21 cellular contexts compared by ENCODE assay signal in genomic region chr7:44275146-44275545, GRCh38. TPM values are rescaled to one million over a fixed set of nuclear protein-coding genes. Genes with fewer than 3 reads are reported as not detected.
DNase-seq lines count a peak whose midpoint lies in the region; ATAC-seq and TF ChIP-seq lines count a peak whose summit lies in the region.
"Had no signal": no experiment of that assay in that cellular context is flagged by ENCODE, and none has a peak within 500 bp of the region (broad histone marks: within the 10 kb centered on the region; RNA-seq: fewer than 3 reads in every experiment).

No MANE protein-coding gene starts in this region.

- H3K27me3 ChIP-seq in heart left ventricle: no peaks in the 10 kb centered on the region
- H3K27me3 ChIP-seq: BE2C had no signal

- no peak overlapping the region for H3K4me3 ChIP-seq in heart left ventricle
- H3K4me3 ChIP-seq: GM12878, PC-9 had no signal

- no peak overlapping the region for H3K27ac ChIP-seq in heart left ventricle
- H3K27ac ChIP-seq: PC-9 had no signal

- intact Hi-C loops in heart left ventricle (cut with DNase I): loop anchor here in 1 of 10 donors (5.0 kb wide), 1 partner anchor 52 kb away; the partner anchor contains the start of gene CAMK2B
- intact Hi-C loops in cardiac septum (cut with DNase I): no loop called here
- intact Hi-C loops in left ventricle myocardium superior (cut with micrococcal nuclease): no loop called here
- intact Hi-C loops in posterior vena cava (cut with DNase I): no loop called here

- peaks cover 0 to 69% (median 23%) of the 10 kb centered on the region in 12 donors for H3K4me1 ChIP-seq in heart left ventricle
- H3K4me1 ChIP-seq: Caco-2 had no signal

- WGBS in heart left ventricle, 4 donors: 72 to 90% (median 82%) methylated on average over 7 of the region's 7 CpGs

- no peak for TF ChIP-seq POLR2A in heart left ventricle (IDR thresholded peaks at IDR 0.05)

- H3K9me3 ChIP-seq in heart left ventricle: no peaks in the 10 kb centered on the region
- H3K9me3 ChIP-seq: BE2C, Caco-2 had no signal

- no peak for TF ChIP-seq CTCF in heart left ventricle (IDR thresholded peaks at IDR 0.05)

- ATAC-seq in heart left ventricle (no peak), left ventricle myocardium superior (no peak), esophagus mucosa (no peak)
- ATAC-seq: GM12878 had no signal

- DNase-seq in heart left ventricle: peak in 3 of 5 donors; percentile 11 to 30 (median 15)
- no peak for DNase-seq in cardiac septum (ENCODE audit: low spot score)
- DNase-seq in left ventricle myocardium superior: peak; percentile 22
- DNase-seq in posterior vena cava (ENCODE audit: low spot score): peak; percentile 72
- DNase-seq in T-helper 1 cell: no peak
- no peak for DNase-seq in activated CD4-positive, alpha-beta T cell treated with anti-CD3 and anti-CD28 coated beads for 48 hours
- DNase-seq: BE2C, Caco-2, DMS153, EL, HCEC 1CT, MM.1S, NCI-H1092, NCI-H1436 treated with DMSO at 0.1 percent for 48 hours, NCI-H2029, NCI-H526, PC-9 had no signal

- no peaks in the 10 kb centered on the region for H3K36me3 ChIP-seq in heart left ventricle
- H3K36me3 ChIP-seq: BE2C had no signal

RNA-seq across cellular contexts. Expression of gene CAMK2B, which starts 50.2 kb away (rescaled TPM):
- total RNA-seq in heart left ventricle (100 to 1,000 TPM in 5 of 9 donors, 10 to 100 TPM in 4; 77.5 to 141 (median 104) TPM), cardiac septum (149 TPM), left ventricle myocardium superior (98.4 TPM), posterior vena cava (1 to 10 TPM; 1.2 to 3.5 TPM), esophagus mucosa (1.1 TPM)
- polyA plus RNA-seq in heart left ventricle: 100 to 1,000 TPM in 1 of 2 donors, 10 to 100 TPM in 1; 35.7 to 103 TPM
- total RNA-seq: Caco-2; CD4-positive, alpha-beta T cell; GM23338 had no signal
- polyA plus RNA-seq: GM23338 had no signal

Comparison
In these comparisons a context has a peak if more than half of its experiments do, and no peak if none do; other contexts are left out.
1. DNase-seq: peak in heart left ventricle (3 of 5), left ventricle myocardium superior (single experiment) and posterior vena cava (single experiment); none in cardiac septum (single experiment), T-helper 1 cell (0 of 5) and activated CD4-positive, alpha-beta T cell treated with anti-CD3 and anti-CD28 coated beads for 48 hours (single experiment).
2. RNA of gene CAMK2B, which starts 50.2 kb away (total RNA-seq): 149 TPM in cardiac septum (single experiment), 77.5 to 141 TPM in heart left ventricle and 98.4 TPM in left ventricle myocardium superior (single experiment); 1.2 to 3.5 TPM in posterior vena cava and 1.1 TPM in esophagus mucosa (single experiment); every median in the first group is over 10 times any median in the second.